ENCODE assay signal across 22 cellular contexts in the genomic region with DNA sequence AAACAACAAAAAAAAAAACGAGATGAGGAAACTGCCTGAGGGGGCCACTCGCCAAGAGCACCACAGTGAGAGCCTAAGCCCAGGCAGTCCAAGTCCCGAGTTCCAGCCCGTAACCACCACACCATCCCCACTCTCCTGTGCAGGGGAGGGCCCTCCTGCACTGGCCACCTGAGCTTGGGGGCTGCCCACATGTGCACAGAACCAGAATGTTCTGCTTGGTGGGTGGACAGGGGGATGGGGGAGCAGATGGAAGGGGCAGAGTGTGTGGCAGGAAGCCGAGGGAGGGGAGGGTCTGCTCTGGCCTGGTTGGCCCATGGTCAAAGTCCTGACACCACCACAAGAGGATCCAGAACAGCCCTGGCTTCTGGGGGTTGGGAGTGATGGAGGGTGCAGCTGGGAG. TPM values are rescaled to one million over a fixed set of nuclear protein-coding genes. Genes with fewer than 3 reads are reported as not detected.
DNase-seq lines count a peak whose midpoint lies in the region; ATAC-seq and TF ChIP-seq lines count a peak whose summit lies in the region.
"Had no signal": no experiment of that assay in that cellular context is flagged by ENCODE, and none has a peak within 500 bp of the region (broad histone marks: within the 10 kb centered on the region; RNA-seq: fewer than 3 reads in every experiment).

No MANE protein-coding gene starts in this region.

- H3K27me3 Mint-ChIP-seq in chondrocyte (ENCODE audit: low read depth): no peaks in the 10 kb centered on the region
- no peaks in the 10 kb centered on the region for H3K27me3 Mint-ChIP-seq in osteocyte (ENCODE audit: unreplicated experiment)
- H3K27me3 Mint-ChIP-seq: CD4-positive, alpha-beta T cell had no signal

- no peaks in the 10 kb centered on the region for H3K79me2 ChIP-seq in mammary epithelial cell (ENCODE audit: insufficient read depth, low read length)

- in situ Hi-C loops in mammary epithelial cell (cut with MboI; ENCODE audit: low sequenced_read_pairs in 2 of 2): loop anchor here in 1 of 2 donors (10.0 kb wide), 2 partner anchors 79 to 179 kb away; no protein-coding TSS in a partner anchor

- H3K4me1 Mint-ChIP-seq in chondrocyte (ENCODE audit: low read depth): peaks cover 38% of the 10 kb centered on the region
- H3K4me1 Mint-ChIP-seq in osteocyte (ENCODE audit: unreplicated experiment): peaks cover 40% of the 10 kb centered on the region

- H3K36me3 Mint-ChIP-seq in chondrocyte (ENCODE audit: low read depth) (no peaks in the 10 kb centered on the region), osteocyte (ENCODE audit: unreplicated experiment) (no peaks in the 10 kb centered on the region)

- H3K4me1 ChIP-seq in breast epithelium: peaks cover 3 to 10% of the 10 kb centered on the region in 2 donors
- H3K4me1 ChIP-seq in mammary epithelial cell (ENCODE audit: insufficient read depth, low read length): peaks cover 24% of the 10 kb centered on the region

- CTCF ChIA-PET in mammary epithelial cell (lab: Charles Lee; ENCODE audit: low non-redundant PET): no interaction called here

- no peaks in the 10 kb centered on the region for H3K9me3 Mint-ChIP-seq in chondrocyte (ENCODE audit: low read depth)
- H3K9me3 Mint-ChIP-seq in osteocyte (ENCODE audit: unreplicated experiment): no peaks in the 10 kb centered on the region
- H3K9me3 Mint-ChIP-seq: CD4-positive, alpha-beta T cell had no signal

- WGBS in mammary epithelial cell (ENCODE audit: low coverage, missing lambda C conversion rate): 43% methylated on average over 2 of the region's 5 CpGs

- H3K4me3 ChIP-seq in breast epithelium (no peak overlapping the region), mammary epithelial cell (replicated peaks in 1 of 3; ENCODE audit: insufficient read depth in 1 of 3, low read depth in 2 of 3, low read length in 3 of 3) (no peak overlapping the region)
- H3K4me3 ChIP-seq: BLaER1 had no signal

- H2AFZ ChIP-seq in mammary epithelial cell (ENCODE audit: low read depth, low read length): no peak overlapping the region

- H3K4me2 ChIP-seq in mammary epithelial cell (ENCODE audit: insufficient read depth, low read depth, low read length): no peak overlapping the region
- H3K4me2 ChIP-seq: BLaER1 had no signal

- H3K27me3 ChIP-seq in breast epithelium (no peaks in the 10 kb centered on the region), mammary epithelial cell (ENCODE audit: insufficient read depth, low read length) (no peaks in the 10 kb centered on the region)
- H3K27me3 ChIP-seq: BLaER1 had no signal

- H3K36me3 ChIP-seq in breast epithelium (no peaks in the 10 kb centered on the region), mammary epithelial cell (ENCODE audit: insufficient read depth, low read length) (no peaks in the 10 kb centered on the region)
- H3K36me3 ChIP-seq: BLaER1 had no signal

- TF ChIP-seq POLR2A in breast epithelium (IDR thresholded peaks at IDR 0.05): no peak

- DNase-seq in breast epithelium (ENCODE audit: low spot score in 2 of 2) (no peak), mammary epithelial cell (no peak), chondrocyte (ENCODE audit: low spot score) (no peak), osteocyte (ENCODE audit: extremely low spot score, unreplicated experiment) (no peak), NCI-H526 treated with DMSO at 0.1 percent for 48 hours (lab: John Stamatoyannopoulos, UW) (no peak), AML-193 (lab: John Stamatoyannopoulos, UW) (no peak)
- DNase-seq: 8988T; CD4-positive, alpha-beta T cell; KG1; NCI-H1092; NCI-H1436 treated with DMSO at 0.1 percent for 48 hours; NCI-H187 treated with DMSO at 0.1 percent for 48 hours; NCI-H2107; NCI-H446; NCI-H524 treated with DMSO at 0.1 percent for 48 hours; NCI-H82 had no signal

- BruUV-seq in mammary epithelial cell (replicated peaks; lab: Mats Ljungman, UMichigan): no TSS peak

- H3K4me3 Mint-ChIP-seq in chondrocyte (ENCODE audit: unreplicated experiment) (no peak overlapping the region), osteocyte (ENCODE audit: unreplicated experiment) (no peak overlapping the region)
- H3K4me3 Mint-ChIP-seq: CD4-positive, alpha-beta T cell had no signal

- intact Hi-C loops in breast epithelium (cut with DNase I; ENCODE audit: low total_unique reads) (no loop called here), mammary epithelial cell (cut with micrococcal nuclease) (no loop called here)

- dilution Hi-C loops in mammary epithelial cell (cut with HindIII; ENCODE audit: low sequenced_read_pairs): no loop called here

- H3K27ac Mint-ChIP-seq in chondrocyte (ENCODE audit: unreplicated experiment) (peak overlapping the region; percentile 74), osteocyte (ENCODE audit: unreplicated experiment) (peak overlapping the region; percentile 78)
- H3K27ac Mint-ChIP-seq: CD4-positive, alpha-beta T cell had no signal

- H3K9ac ChIP-seq in mammary epithelial cell (ENCODE audit: insufficient read depth, low read length): no peak overlapping the region
- H3K9ac ChIP-seq: BLaER1 had no signal

- H4K20me1 ChIP-seq in mammary epithelial cell (ENCODE audit: insufficient read depth, low read length): no peaks in the 10 kb centered on the region
- H4K20me1 ChIP-seq: BLaER1 had no signal

- H3K9me3 ChIP-seq in breast epithelium (no peaks in the 10 kb centered on the region), mammary epithelial cell (replicated peaks; ENCODE audit: insufficient read depth, low read length) (no peaks in the 10 kb centered on the region)
- H3K9me3 ChIP-seq: BLaER1 had no signal

- H3K27ac ChIP-seq in breast epithelium (peak overlapping the region; percentile 20 to 89), mammary epithelial cell (ENCODE audit: insufficient read depth, low read depth, low read length) (no peak overlapping the region)
- H3K27ac ChIP-seq: BLaER1, RWPE1 had no signal

- ATAC-seq in HG03025 (IDR thresholded peaks at IDR 0.05; ENCODE audit: low FRiP score, unreplicated experiment): no peak
- ATAC-seq: HCT116 had no signal

- TF ChIP-seq CTCF in breast epithelium (IDR thresholded peaks at IDR 0.05) (no peak), mammary epithelial cell (conservative IDR thresholded peaks at IDR 0.05 in 1 of 2, IDR thresholded peaks at IDR 0.05 in 1 of 2; ENCODE audit: extremely low read depth in 1 of 2, insufficient read depth in 1 of 2, low read depth in 1 of 2, low read length in 2 of 2) (no peak), chondrocyte (IDR thresholded peaks at IDR 0.05) (no peak), osteocyte (IDR thresholded peaks at IDR 0.05) (no peak)

RNA-seq across cellular contexts. Expression of a gene that starts 17.6 kb away (rescaled TPM):
- 10 to 100 TPM; 26.2 to 48.7 (median 39.7) TPM for total RNA-seq in breast epithelium
- total RNA-seq in mammary epithelial cell: 10 to 100 TPM; 33.7 to 34.3 TPM
- 50.7 TPM for polyA plus RNA-seq in mammary epithelial cell
- 8.3 TPM for polyA minus RNA-seq in mammary epithelial cell
- 24.0 to 26.9 TPM (median 26.8 TPM) in 3 replicates for total RNA-seq in chondrocyte
- 19.7 and 24.4 TPM in 2 replicates for total RNA-seq in osteocyte

RNA-seq across cellular contexts. Expression of a gene that starts 18.8 kb away (rescaled TPM):
- 10 to 100 TPM in 2 of 3 donors, 1 to 10 TPM in 1; 3.4 to 20.6 (median 11.1) TPM for total RNA-seq in breast epithelium
- total RNA-seq in mammary epithelial cell: 10 to 100 TPM in 1 of 2 donors, under 1 TPM in 1; 0.94 to 13.3 TPM
- polyA plus RNA-seq in mammary epithelial cell: 0.28 TPM
- not detected for polyA minus RNA-seq in mammary epithelial cell
- total RNA-seq in chondrocyte: 10.8 to 18.1 TPM (median 17.4 TPM) in 3 replicates
- 8.2 and 10.1 TPM in 2 replicates for total RNA-seq in osteocyte

RNA-seq across cellular contexts. Expression of a gene that starts 22.4 kb away (rescaled TPM):
- total RNA-seq in breast epithelium (1 to 10 TPM in 1 of 3 donors, under 1 TPM in 1, not detected in 1; 0.98 to 1.2 TPM), mammary epithelial cell (not detected), chondrocyte (0.17 TPM in 1 of 3 replicates, not detected in the others), osteocyte (0.39 and 0.70 TPM in 2 replicates)
- not detected for polyA plus RNA-seq in mammary epithelial cell
- polyA minus RNA-seq in mammary epithelial cell: not detected
- total RNA-seq: HT1080, SK-MEL-5 had no signal

RNA-seq across cellular contexts. Expression of a gene that starts 43.0 kb away (rescaled TPM):
- 100 to 1,000 TPM; 107 to 118 (median 116) TPM for total RNA-seq in breast epithelium
- 10 to 100 TPM; 73.2 to 96.5 TPM for total RNA-seq in mammary epithelial cell
- polyA plus RNA-seq in mammary epithelial cell: 107 TPM
- polyA minus RNA-seq in mammary epithelial cell: 41.7 TPM
- 67.7 to 74.5 TPM (median 69.7 TPM) in 3 replicates for total RNA-seq in chondrocyte
- 68.9 and 72.4 TPM in 2 replicates for total RNA-seq in osteocyte

RNA-seq across cellular contexts. Expression of a gene that starts 49.7 kb away (rescaled TPM):
- total RNA-seq in breast epithelium (10 to 100 TPM; 67.4 to 78.0 (median 68.6) TPM), mammary epithelial cell (100 to 1,000 TPM in 1 of 2 donors, 10 to 100 TPM in 1; 99.4 to 331 TPM), chondrocyte (159 to 177 TPM (median 173 TPM) in 3 replicates), osteocyte (157 and 163 TPM in 2 replicates)
- polyA plus RNA-seq in mammary epithelial cell: 129 TPM
- 116 TPM for polyA minus RNA-seq in mammary epithelial cell
